ENCODE assay signal across 2 cellular contexts in the genomic region with DNA sequence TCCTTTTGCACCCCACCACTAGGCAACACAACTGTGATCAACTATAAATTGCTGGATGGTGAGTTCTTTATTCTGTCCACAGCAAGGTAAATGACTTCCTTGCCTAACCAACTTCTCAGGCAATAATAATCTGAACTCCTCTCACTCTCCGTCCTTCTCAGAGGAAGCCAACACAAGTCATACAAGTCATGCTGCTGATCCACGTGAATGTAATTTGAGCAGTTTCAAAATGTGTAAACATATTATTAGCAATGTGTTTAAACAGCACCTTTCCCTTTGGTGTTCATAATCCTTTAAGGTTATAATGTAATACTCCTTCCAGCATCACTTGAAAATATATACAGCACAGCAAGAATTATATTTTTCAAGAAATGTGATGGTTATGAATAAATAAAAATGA.
TF ChIP-seq lines count a peak whose summit lies in the region.

No MANE protein-coding gene starts in this region.

TF ChIP-seq in GM12891, 5 proteins besides CTCF, POLR2A, EP300 and RAD21 (continued from another document):
- TF ChIP-seq PAX5 (IDR thresholded peaks at IDR 0.05; ENCODE audit: insufficient read depth, low read length, severe bottlenecking) (no peak), SPI1 (IDR thresholded peaks at IDR 0.05; ENCODE audit: low read depth, low read length) (no peak), POLR2AphosphoS5 (IDR thresholded peaks at IDR 0.05; ENCODE audit: low read depth, low read length) (no peak), POU2F2 (IDR thresholded peaks at IDR 0.05; ENCODE audit: low read depth, low read length) (no peak)

TF ChIP-seq in HepG2, 621 proteins besides CTCF, POLR2A, EP300 and RAD21 (continued from another document):
- TF ChIP-seq FOXJ3 (CRISPR knock-in tag; IDR thresholded peaks at IDR 0.05; ENCODE audit: borderline replicate concordance): no peak
- no peak for TF ChIP-seq ZNF572 (CRISPR knock-in tag; IDR thresholded peaks at IDR 0.05)
- TF ChIP-seq, protein P1, sequence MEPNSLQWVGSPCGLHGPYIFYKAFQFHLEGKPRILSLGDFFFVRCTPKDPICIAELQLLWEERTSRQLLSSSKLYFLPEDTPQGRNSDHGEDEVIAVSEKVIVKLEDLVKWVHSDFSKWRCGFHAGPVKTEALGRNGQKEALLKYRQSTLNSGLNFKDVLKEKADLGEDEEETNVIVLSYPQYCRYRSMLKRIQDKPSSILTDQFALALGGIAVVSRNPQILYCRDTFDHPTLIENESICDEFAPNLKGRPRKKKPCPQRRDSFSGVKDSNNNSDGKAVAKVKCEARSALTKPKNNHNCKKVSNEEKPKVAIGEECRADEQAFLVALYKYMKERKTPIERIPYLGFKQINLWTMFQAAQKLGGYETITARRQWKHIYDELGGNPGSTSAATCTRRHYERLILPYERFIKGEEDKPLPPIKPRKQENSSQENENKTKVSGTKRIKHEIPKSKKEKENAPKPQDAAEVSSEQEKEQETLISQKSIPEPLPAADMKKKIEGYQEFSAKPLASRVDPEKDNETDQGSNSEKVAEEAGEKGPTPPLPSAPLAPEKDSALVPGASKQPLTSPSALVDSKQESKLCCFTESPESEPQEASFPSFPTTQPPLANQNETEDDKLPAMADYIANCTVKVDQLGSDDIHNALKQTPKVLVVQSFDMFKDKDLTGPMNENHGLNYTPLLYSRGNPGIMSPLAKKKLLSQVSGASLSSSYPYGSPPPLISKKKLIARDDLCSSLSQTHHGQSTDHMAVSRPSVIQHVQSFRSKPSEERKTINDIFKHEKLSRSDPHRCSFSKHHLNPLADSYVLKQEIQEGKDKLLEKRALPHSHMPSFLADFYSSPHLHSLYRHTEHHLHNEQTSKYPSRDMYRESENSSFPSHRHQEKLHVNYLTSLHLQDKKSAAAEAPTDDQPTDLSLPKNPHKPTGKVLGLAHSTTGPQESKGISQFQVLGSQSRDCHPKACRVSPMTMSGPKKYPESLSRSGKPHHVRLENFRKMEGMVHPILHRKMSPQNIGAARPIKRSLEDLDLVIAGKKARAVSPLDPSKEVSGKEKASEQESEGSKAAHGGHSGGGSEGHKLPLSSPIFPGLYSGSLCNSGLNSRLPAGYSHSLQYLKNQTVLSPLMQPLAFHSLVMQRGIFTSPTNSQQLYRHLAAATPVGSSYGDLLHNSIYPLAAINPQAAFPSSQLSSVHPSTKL (CRISPR knock-in tag; IDR thresholded peaks at IDR 0.05): 0 out of 2 replicates have a peak, but pooled peaks have one; percentile 16
- peak; percentile 90 for TF ChIP-seq ARNTL (CRISPR knock-in tag; IDR thresholded peaks at IDR 0.05)
- no peak for TF ChIP-seq XBP1 (CRISPR knock-in tag; IDR thresholded peaks at IDR 0.05)
- TF ChIP-seq REPIN1 (CRISPR knock-in tag; IDR thresholded peaks at IDR 0.05; ENCODE audit: borderline replicate concordance, low read depth): no peak
- peak; percentile 50; the same call in 1 of the 2 replicates for TF ChIP-seq SIX1 (CRISPR knock-in tag; IDR thresholded peaks at IDR 0.05; ENCODE audit: borderline replicate concordance)
- peak; percentile 35; the same call in 1 of the 2 replicates for TF ChIP-seq FOXA3 (CRISPR knock-in tag; IDR thresholded peaks at IDR 0.05)
TF ChIP-seq in HepG2: peak in this region for 5.
